ENCODE assay signal across 1 cellular context in the genomic region with DNA sequence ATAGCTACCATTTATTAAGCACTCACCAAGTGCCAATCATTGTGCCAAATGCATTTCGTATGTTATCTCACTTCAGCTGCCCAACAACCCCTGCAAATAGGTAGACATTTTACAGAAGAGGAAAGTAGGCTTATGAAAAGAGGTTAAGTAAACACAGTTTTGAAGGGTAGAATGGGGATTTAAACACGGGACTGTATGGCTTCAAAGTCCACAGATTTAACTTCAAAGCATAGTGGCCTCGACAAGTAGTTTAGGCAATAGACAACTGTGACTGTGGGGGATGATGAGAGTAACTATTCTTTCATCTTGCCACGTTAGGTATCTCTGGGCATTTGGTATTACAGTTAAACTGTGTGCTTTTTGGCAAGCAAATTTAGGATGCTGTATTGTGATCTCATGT.
A peak's percentile ranks its signal among the peaks of the same experiment; 100 is the strongest.
TF ChIP-seq lines count a peak whose summit lies in the region.

No MANE protein-coding gene starts in this region.

TF ChIP-seq in HepG2, 621 proteins besides CTCF, POLR2A, EP300 and RAD21 (continued from another document and continues in another):
- TF ChIP-seq, protein P1, sequence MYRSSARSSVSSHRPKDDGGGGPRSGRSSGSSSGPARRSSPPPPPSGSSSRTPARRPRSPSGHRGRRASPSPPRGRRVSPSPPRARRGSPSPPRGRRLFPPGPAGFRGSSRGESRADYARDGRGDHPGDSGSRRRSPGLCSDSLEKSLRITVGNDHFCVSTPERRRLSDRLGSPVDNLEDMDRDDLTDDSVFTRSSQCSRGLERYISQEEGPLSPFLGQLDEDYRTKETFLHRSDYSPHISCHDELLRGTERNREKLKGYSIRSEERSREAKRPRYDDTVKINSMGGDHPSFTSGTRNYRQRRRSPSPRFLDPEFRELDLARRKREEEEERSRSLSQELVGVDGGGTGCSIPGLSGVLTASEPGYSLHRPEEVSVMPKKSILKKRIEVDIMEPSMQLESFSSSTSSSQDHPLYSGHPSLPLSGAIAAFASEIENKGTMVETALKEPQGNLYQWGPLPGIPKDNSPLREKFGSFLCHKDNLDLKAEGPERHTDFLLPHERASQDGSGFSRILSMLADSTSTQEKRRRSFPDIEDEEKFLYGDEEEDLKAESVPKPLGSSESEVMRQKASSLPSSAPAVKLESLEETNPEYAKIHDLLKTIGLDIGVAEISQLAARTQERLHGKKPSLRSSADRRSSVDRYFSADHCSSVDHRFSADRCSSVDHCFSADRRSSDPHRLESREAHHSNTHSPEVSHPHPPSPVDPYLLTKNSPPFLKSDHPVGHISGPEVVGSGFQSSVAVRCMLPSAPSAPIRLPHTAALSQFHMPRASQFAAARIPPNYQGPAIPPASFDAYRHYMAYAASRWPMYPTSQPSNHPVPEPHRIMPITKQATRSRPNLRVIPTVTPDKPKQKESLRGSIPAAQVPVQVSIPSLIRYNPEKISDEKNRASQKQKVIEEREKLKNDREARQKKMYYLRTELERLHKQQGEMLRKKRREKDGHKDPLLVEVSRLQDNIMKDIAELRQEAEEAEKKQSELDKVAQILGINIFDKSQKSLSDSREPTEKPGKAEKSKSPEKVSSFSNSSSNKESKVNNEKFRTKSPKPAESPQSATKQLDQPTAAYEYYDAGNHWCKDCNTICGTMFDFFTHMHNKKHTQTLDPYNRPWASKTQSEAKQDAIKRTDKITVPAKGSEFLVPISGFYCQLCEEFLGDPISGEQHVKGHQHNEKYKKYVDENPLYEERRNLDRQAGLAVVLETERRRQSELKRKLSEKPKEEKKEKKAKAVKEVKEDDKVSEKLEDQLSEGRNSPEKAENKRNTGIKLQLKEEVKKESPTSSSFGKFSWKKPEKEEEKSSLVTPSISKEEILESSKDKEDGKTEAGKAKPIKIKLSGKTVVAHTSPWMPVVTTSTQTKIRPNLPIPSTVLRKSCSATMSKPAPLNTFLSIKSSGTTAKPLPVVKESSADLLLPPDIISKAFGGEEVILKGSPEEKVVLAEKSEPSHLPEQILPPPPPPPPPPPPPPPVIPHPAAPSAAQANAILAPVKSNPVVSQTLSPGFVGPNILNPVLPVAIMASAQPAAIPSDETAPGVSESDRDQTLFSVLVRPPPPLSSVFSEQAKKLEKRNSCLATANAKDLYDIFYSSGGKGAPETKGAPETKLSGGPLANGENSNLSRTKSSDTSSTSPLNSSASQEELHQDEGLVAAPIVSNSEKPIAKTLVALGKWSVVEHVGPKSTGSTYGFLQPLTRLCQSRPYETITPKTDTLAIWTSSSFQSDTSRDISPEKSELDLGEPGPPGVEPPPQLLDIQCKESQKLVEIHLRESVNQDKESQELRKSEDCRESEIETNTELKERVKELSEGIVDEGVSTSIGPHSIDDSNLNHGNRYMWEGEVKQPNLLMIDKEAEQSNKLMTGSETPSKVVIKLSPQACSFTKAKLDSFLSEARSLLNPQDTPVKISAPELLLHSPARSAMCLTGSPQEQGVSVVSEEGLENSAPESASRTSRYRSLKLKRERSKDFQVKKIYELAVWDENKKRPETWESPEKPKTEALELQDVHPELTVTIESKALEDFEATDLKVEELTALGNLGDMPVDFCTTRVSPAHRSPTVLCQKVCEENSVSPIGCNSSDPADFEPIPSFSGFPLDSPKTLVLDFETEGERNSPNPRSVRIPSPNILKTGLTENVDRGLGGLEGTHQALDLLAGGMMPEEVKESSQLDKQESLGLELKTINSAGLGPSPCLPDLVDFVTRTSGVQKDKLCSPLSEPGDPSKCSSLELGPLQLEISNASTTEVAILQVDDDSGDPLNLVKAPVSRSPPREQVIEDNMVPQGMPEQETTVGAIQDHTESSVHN (CRISPR knock-in tag; IDR thresholded peaks at IDR 0.05), result no peak
- TF ChIP-seq MZF1 (CRISPR knock-in tag; IDR thresholded peaks at IDR 0.05; ENCODE audit: borderline replicate concordance), result 0 out of 2 replicates have a peak, but pooled peaks have one; percentile 62
- TF ChIP-seq STAG1 (CRISPR knock-in tag; IDR thresholded peaks at IDR 0.05), result 0 out of 2 replicates have a peak, but pooled peaks have one; percentile 8
- peak; percentile 70; the same call in 1 of the 2 replicates for TF ChIP-seq RXRA (CRISPR knock-in tag; IDR thresholded peaks at IDR 0.05)
- TF ChIP-seq, protein P2, sequence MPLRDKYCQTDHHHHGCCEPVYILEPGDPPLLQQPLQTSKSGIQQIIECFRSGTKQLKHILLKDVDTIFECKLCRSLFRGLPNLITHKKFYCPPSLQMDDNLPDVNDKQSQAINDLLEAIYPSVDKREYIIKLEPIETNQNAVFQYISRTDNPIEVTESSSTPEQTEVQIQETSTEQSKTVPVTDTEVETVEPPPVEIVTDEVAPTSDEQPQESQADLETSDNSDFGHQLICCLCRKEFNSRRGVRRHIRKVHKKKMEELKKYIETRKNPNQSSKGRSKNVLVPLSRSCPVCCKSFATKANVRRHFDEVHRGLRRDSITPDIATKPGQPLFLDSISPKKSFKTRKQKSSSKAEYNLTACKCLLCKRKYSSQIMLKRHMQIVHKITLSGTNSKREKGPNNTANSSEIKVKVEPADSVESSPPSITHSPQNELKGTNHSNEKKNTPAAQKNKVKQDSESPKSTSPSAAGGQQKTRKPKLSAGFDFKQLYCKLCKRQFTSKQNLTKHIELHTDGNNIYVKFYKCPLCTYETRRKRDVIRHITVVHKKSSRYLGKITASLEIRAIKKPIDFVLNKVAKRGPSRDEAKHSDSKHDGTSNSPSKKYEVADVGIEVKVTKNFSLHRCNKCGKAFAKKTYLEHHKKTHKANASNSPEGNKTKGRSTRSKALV (CRISPR knock-in tag; IDR thresholded peaks at IDR 0.05), result peak; percentile 38; the same call in 1 of the 2 replicates
- 0 out of 2 replicates have a peak, but pooled peaks have one; percentile 66 for TF ChIP-seq ZNF136 (CRISPR knock-in tag; IDR thresholded peaks at IDR 0.05; ENCODE audit: low read depth)
- TF ChIP-seq, protein P3, sequence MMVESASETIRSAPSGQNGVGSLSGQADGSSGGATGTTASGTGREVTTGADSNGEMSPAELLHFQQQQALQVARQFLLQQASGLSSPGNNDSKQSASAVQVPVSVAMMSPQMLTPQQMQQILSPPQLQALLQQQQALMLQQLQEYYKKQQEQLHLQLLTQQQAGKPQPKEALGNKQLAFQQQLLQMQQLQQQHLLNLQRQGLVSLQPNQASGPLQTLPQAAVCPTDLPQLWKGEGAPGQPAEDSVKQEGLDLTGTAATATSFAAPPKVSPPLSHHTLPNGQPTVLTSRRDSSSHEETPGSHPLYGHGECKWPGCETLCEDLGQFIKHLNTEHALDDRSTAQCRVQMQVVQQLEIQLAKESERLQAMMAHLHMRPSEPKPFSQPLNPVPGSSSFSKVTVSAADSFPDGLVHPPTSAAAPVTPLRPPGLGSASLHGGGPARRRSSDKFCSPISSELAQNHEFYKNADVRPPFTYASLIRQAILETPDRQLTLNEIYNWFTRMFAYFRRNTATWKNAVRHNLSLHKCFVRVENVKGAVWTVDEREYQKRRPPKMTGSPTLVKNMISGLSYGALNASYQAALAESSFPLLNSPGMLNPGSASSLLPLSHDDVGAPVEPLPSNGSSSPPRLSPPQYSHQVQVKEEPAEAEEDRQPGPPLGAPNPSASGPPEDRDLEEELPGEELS (CRISPR knock-in tag; IDR thresholded peaks at IDR 0.05), result peak; percentile 93
- TF ChIP-seq ZFP36L1 (CRISPR knock-in tag; IDR thresholded peaks at IDR 0.05), result no peak
- TF ChIP-seq SIN3A (IDR thresholded peaks at IDR 0.05; ENCODE audit: borderline replicate concordance, low read depth, low read length), result no peak
- TF ChIP-seq SOX13 (IDR thresholded peaks at IDR 0.05), result peak; percentile 95
- TF ChIP-seq SOX13 (CRISPR knock-in tag; conservative IDR thresholded peaks at IDR 0.05 in 1 of 2, IDR thresholded peaks at IDR 0.05 in 1 of 2), result peak in 1 of 2 experiments; percentile 98; a peak in 2 of 4 replicates
- TF ChIP-seq TARDBP (CRISPR knock-in tag; IDR thresholded peaks at IDR 0.05), result peak; percentile 85
- TF ChIP-seq, protein P4, sequence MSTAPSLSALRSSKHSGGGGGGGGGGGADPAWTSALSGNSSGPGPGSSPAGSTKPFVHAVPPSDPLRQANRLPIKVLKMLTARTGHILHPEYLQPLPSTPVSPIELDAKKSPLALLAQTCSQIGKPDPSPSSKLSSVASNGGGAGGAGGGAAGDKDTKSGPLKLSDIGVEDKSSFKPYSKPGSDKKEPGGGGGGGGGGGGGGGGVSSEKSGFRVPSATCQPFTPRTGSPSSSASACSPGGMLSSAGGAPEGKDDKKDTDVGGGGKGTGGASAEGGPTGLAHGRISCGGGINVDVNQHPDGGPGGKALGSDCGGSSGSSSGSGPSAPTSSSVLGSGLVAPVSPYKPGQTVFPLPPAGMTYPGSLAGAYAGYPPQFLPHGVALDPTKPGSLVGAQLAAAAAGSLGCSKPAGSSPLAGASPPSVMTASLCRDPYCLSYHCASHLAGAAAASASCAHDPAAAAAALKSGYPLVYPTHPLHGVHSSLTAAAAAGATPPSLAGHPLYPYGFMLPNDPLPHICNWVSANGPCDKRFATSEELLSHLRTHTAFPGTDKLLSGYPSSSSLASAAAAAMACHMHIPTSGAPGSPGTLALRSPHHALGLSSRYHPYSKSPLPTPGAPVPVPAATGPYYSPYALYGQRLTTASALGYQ (CRISPR knock-in tag; IDR thresholded peaks at IDR 0.05), result peak; percentile 98
- TF ChIP-seq REPIN1 (CRISPR knock-in tag; IDR thresholded peaks at IDR 0.05; ENCODE audit: borderline replicate concordance, low read depth), result peak; percentile 66; the same call in 1 of the 2 replicates
- TF ChIP-seq NKX3-1 (CRISPR knock-in tag; IDR thresholded peaks at IDR 0.05), result no peak
- TF ChIP-seq, protein P5, sequence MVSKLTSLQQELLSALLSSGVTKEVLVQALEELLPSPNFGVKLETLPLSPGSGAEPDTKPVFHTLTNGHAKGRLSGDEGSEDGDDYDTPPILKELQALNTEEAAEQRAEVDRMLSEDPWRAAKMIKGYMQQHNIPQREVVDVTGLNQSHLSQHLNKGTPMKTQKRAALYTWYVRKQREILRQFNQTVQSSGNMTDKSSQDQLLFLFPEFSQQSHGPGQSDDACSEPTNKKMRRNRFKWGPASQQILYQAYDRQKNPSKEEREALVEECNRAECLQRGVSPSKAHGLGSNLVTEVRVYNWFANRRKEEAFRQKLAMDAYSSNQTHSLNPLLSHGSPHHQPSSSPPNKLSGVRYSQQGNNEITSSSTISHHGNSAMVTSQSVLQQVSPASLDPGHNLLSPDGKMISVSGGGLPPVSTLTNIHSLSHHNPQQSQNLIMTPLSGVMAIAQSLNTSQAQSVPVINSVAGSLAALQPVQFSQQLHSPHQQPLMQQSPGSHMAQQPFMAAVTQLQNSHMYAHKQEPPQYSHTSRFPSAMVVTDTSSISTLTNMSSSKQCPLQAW (CRISPR knock-in tag; IDR thresholded peaks at IDR 0.05), result peak; percentile 70; the same call in 1 of the 2 replicates
- no peak for TF ChIP-seq ZNF138 (CRISPR knock-in tag; IDR thresholded peaks at IDR 0.05; ENCODE audit: low read depth)
- TF ChIP-seq, protein P6, sequence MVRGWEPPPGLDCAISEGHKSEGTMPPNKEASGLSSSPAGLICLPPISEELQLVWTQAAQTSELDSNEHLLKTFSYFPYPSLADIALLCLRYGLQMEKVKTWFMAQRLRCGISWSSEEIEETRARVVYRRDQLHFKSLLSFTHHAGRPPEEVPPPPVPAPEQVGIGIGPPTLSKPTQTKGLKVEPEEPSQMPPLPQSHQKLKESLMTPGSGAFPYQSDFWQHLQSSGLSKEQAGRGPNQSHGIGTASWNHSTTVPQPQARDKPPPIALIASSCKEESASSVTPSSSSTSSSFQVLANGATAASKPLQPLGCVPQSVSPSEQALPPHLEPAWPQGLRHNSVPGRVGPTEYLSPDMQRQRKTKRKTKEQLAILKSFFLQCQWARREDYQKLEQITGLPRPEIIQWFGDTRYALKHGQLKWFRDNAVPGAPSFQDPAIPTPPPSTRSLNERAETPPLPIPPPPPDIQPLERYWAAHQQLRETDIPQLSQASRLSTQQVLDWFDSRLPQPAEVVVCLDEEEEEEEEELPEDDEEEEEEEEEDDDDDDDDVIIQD (CRISPR knock-in tag; IDR thresholded peaks at IDR 0.05; ENCODE audit: low read depth), result peak; percentile 55; the same call in 1 of the 2 replicates
- no peak for TF ChIP-seq ZNF781 (CRISPR knock-in tag; IDR thresholded peaks at IDR 0.05; ENCODE audit: borderline replicate concordance, not compliant biosample characterization)
- TF ChIP-seq, protein P7, sequence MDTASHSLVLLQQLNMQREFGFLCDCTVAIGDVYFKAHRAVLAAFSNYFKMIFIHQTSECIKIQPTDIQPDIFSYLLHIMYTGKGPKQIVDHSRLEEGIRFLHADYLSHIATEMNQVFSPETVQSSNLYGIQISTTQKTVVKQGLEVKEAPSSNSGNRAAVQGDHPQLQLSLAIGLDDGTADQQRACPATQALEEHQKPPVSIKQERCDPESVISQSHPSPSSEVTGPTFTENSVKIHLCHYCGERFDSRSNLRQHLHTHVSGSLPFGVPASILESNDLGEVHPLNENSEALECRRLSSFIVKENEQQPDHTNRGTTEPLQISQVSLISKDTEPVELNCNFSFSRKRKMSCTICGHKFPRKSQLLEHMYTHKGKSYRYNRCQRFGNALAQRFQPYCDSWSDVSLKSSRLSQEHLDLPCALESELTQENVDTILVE (CRISPR knock-in tag; IDR thresholded peaks at IDR 0.05), result no peak
- peak; percentile 85; the same call in 1 of the 2 replicates for TF ChIP-seq KDM4B (CRISPR knock-in tag; IDR thresholded peaks at IDR 0.05)
- peak; percentile 75; the same call in 1 of the 2 replicates for TF ChIP-seq KDM3A (CRISPR knock-in tag; IDR thresholded peaks at IDR 0.05; ENCODE audit: low read depth)
- TF ChIP-seq ZNF776 (CRISPR knock-in tag; IDR thresholded peaks at IDR 0.05), result no peak
- peak; percentile 78 for TF ChIP-seq MED8 (CRISPR knock-in tag; IDR thresholded peaks at IDR 0.05; ENCODE audit: insufficient replicate concordance)
- TF ChIP-seq, protein P8, sequence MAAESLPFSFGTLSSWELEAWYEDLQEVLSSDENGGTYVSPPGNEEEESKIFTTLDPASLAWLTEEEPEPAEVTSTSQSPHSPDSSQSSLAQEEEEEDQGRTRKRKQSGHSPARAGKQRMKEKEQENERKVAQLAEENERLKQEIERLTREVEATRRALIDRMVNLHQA (CRISPR knock-in tag; IDR thresholded peaks at IDR 0.05), result no peak
- no peak for TF ChIP-seq CCAR2 (optimal IDR thresholded peaks at IDR 0.05; ENCODE audit: low read depth, low read length)
- TF ChIP-seq, protein P9, sequence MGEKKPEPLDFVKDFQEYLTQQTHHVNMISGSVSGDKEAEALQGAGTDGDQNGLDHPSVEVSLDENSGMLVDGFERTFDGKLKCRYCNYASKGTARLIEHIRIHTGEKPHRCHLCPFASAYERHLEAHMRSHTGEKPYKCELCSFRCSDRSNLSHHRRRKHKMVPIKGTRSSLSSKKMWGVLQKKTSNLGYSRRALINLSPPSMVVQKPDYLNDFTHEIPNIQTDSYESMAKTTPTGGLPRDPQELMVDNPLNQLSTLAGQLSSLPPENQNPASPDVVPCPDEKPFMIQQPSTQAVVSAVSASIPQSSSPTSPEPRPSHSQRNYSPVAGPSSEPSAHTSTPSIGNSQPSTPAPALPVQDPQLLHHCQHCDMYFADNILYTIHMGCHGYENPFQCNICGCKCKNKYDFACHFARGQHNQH (CRISPR knock-in tag; IDR thresholded peaks at IDR 0.05), result peak; percentile 57; the same call in 1 of the 2 replicates
- TF ChIP-seq ZNF207 (IDR thresholded peaks at IDR 0.05; ENCODE audit: borderline replicate concordance), result no peak
- peak; percentile 78; the same call in 1 of the 2 replicates for TF ChIP-seq SIX1 (CRISPR knock-in tag; IDR thresholded peaks at IDR 0.05; ENCODE audit: borderline replicate concordance)
- TF ChIP-seq KLF16 (CRISPR knock-in tag; IDR thresholded peaks at IDR 0.05), result peak in 1 of 2 experiments; percentile 66; a peak in 1 of 4 replicates
- TF ChIP-seq NR2F1 (CRISPR knock-in tag; IDR thresholded peaks at IDR 0.05), result peak; percentile 63 to 87
- 0 out of 2 replicates have a peak, but pooled peaks have one; percentile 52 for TF ChIP-seq ZNF12 (CRISPR knock-in tag; IDR thresholded peaks at IDR 0.05)
- no peak for TF ChIP-seq ZNF567 (CRISPR knock-in tag; IDR thresholded peaks at IDR 0.05; ENCODE audit: borderline replicate concordance)
- TF ChIP-seq TOPORS (CRISPR knock-in tag; IDR thresholded peaks at IDR 0.05), result no peak
- TF ChIP-seq NFKB2 (CRISPR knock-in tag; IDR thresholded peaks at IDR 0.05; ENCODE audit: borderline replicate concordance), result no peak
- peak; percentile 77 for TF ChIP-seq MED1 (CRISPR knock-in tag; IDR thresholded peaks at IDR 0.05)
- TF ChIP-seq NFE2L2 (IDR thresholded peaks at IDR 0.05; ENCODE audit: low read length), result no peak
- no peak for TF ChIP-seq ZNF746 (CRISPR knock-in tag; IDR thresholded peaks at IDR 0.05)
